Comparison of ENCODE assay signal across 16 cellular contexts in the genomic region with DNA sequence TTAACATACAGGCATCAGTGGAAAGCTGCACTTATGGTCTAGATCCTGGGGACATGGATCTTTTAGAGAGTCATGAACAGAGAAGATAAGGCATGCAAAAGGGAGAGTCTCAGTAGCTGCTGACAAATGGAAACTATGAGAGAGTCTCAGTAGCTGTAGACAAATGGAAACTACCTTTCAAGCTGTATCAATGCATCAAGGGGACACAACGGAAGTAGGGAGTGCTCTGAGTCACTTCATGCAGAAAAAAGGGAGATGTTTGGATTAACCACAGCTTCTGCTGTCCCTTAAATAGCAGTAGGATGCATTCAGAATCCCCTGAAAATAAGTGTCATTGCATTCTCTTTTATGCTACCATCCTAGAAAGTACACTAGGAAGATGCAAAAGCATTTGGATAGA.
DNase-seq lines count a peak whose midpoint lies in the region; ATAC-seq, FAIRE-seq and TF ChIP-seq lines count a peak whose summit lies in the region.
"Had no signal": no experiment of that assay in that cellular context is flagged by ENCODE, and none has a peak within 500 bp of the region (broad histone marks: within the 10 kb centered on the region; RNA-seq: fewer than 3 reads in every experiment).

No MANE protein-coding gene starts in this region.

- H3K27ac Mint-ChIP-seq in type B pancreatic cell (no peak overlapping the region), CD14-positive monocyte (no peak overlapping the region)

- ATAC-seq in HG02642 (IDR thresholded peaks at IDR 0.05; ENCODE audit: poor library complexity, unreplicated experiment) (peak; percentile 96), HG03342 (IDR thresholded peaks at IDR 0.05; ENCODE audit: unreplicated experiment) (peak; percentile 85)
- ATAC-seq: right cardiac atrium had no signal

- DNase-seq in GM12865 (ENCODE audit: low read depth) (peak; percentile 5), GM19239 (ENCODE audit: insufficient read length, low spot score) (no peak), iPS-NIHi7 (ENCODE audit: extremely low spot score) (no peak), type B pancreatic cell (ENCODE audit: extremely low spot score, unreplicated experiment) (no peak), CD14-positive monocyte (ENCODE audit: low spot score) (no peak), superior temporal gyrus (ENCODE audit: extremely low spot score) (no peak)
- DNase-seq: anterior cingulate cortex, DMS53, islet precursor cell, NCI-H1436, right cardiac atrium, SJCRH30, tibial artery had no signal

- H3K4me1 Mint-ChIP-seq in type B pancreatic cell (ENCODE audit: unreplicated experiment) (no peaks in the 10 kb centered on the region), CD14-positive monocyte (no peaks in the 10 kb centered on the region)

- peaks cover 4% of the 10 kb centered on the region for H3K36me3 Mint-ChIP-seq in type B pancreatic cell
- no peaks in the 10 kb centered on the region for H3K36me3 Mint-ChIP-seq in CD14-positive monocyte

- intact Hi-C loops in CD14-positive monocyte (cut with micrococcal nuclease), result no loop called here

- H3K9me3 Mint-ChIP-seq in type B pancreatic cell (no peaks in the 10 kb centered on the region), CD14-positive monocyte (peaks cover 0 to 2% (median 0%) of the 10 kb centered on the region in 7 donors)

- no peak overlapping the region for H3K4me3 ChIP-seq in GM12865 (ENCODE audit: low read depth, low read length)
- H3K4me3 ChIP-seq: SJCRH30, tibial artery had no signal

- TF ChIP-seq CTCF in GM12865 (IDR thresholded peaks at IDR 0.05; ENCODE audit: insufficient read depth, low read depth, low read length, missing control alignments), result no peak
- no peak for TF ChIP-seq CTCF in type B pancreatic cell (conservative IDR thresholded peaks at IDR 0.05)
- TF ChIP-seq CTCF in CD14-positive monocyte (IDR thresholded peaks at IDR 0.05), result no peak

- peaks cover 6% of the 10 kb centered on the region for H3K27me3 Mint-ChIP-seq in type B pancreatic cell
- H3K27me3 Mint-ChIP-seq in CD14-positive monocyte (ENCODE audit: low read depth in 3 of 3), result no peaks in the 10 kb centered on the region

- H3K4me3 Mint-ChIP-seq in type B pancreatic cell (no peak overlapping the region), CD14-positive monocyte (no peak overlapping the region)

- peak; percentile 91 for FAIRE-seq in GM19239 (lab: Jason Lieb, UNC)
- FAIRE-seq: HTR-8/SVneo had no signal
